ENCODE assay signal across 13 cellular contexts in the genomic region with DNA sequence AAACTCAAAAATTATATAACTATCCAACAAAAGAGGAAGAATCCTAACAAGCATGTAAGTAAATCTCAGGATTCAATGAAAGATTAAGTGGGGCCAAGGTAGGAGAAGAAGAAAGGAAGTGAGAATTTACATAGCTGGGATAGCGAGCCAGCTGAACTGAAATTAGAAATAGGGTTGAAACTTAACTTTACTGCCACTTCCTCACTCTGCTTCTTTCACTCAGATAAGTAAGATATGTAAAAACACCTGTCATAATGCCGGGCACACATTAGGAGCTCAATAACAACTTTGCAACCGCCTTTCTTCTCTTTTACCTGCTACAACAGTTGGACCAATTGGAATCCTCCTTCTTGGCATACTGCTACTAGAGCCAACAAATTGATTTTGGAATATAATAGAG.
DNase-seq lines count a peak whose midpoint lies in the region; ATAC-seq, FAIRE-seq and TF ChIP-seq lines count a peak whose summit lies in the region.
"Had no signal": no experiment of that assay in that cellular context is flagged by ENCODE, and none has a peak within 500 bp of the region (broad histone marks: within the 10 kb centered on the region; RNA-seq: fewer than 3 reads in every experiment).

No MANE protein-coding gene starts in this region.

- H3K36me3 ChIP-seq in small intestine (ENCODE audit: control insufficient read depth in 2 of 2, insufficient read depth in 2 of 2, low read length in 2 of 2) (no peaks in the 10 kb centered on the region), gastrocnemius medialis (no peaks in the 10 kb centered on the region)

- H3K4me1 ChIP-seq in small intestine (ENCODE audit: control insufficient read depth in 2 of 2, insufficient read depth in 1 of 2, low read depth in 1 of 2, low read length in 1 of 2) (no peaks in the 10 kb centered on the region), gastrocnemius medialis (no peaks in the 10 kb centered on the region)

- FAIRE-seq in GM19239 (lab: Jason Lieb, UNC) (peak; percentile 91), small intestine (lab: Jason Lieb, UNC) (peak; percentile 39)

- TF ChIP-seq CTCF in gastrocnemius medialis (IDR thresholded peaks at IDR 0.05 in 4 of 5, conservative IDR thresholded peaks at IDR 0.05 in 1 of 5) = no peak

- in situ Hi-C loops in gastrocnemius medialis (cut with MboI; ENCODE audit: low sequenced_read_pairs in 4 of 4) = no loop called here

- H3K27me3 ChIP-seq in small intestine (ENCODE audit: control insufficient read depth in 2 of 2, insufficient read depth in 2 of 2, low read length in 2 of 2) = no peaks in the 10 kb centered on the region
- H3K27me3 ChIP-seq in gastrocnemius medialis = no peaks in the 10 kb centered on the region

- ATAC-seq in GM21723 (IDR thresholded peaks at IDR 0.05; ENCODE audit: unreplicated experiment) = peak; percentile 89
- ATAC-seq in HG03139 (IDR thresholded peaks at IDR 0.05; ENCODE audit: unreplicated experiment) = peak; percentile 56
- no peak for ATAC-seq in gastrocnemius medialis
- ATAC-seq: activated T-cell treated with anti-CD3 and anti-CD28 coated beads, Interleukin-2, amount 50 U/mL, for 4 hours; T-cell had no signal

- H3K9me3 ChIP-seq in small intestine (ENCODE audit: control insufficient read depth, low read depth) (no peaks in the 10 kb centered on the region), gastrocnemius medialis (no peaks in the 10 kb centered on the region)

- DNase-seq in GM19239 (ENCODE audit: insufficient read length, low spot score) = no peak
- no peak for DNase-seq in small intestine
- no peak for DNase-seq in gastrocnemius medialis
- DNase-seq in pons (ENCODE audit: low spot score) = no peak
- no peak for DNase-seq in GM03348 (ENCODE audit: low spot score)
- DNase-seq: activated CD4-positive, alpha-beta T cell treated with anti-CD3 and anti-CD28 coated beads for 48 hours; activated T-cell treated with anti-CD3 and anti-CD28 coated beads, Interleukin-2, amount 50 U/mL, for 4 hours; NCI-H1048; NCI-H446 treated with DMSO at 0.1 percent for 48 hours; PC-9; T-cell had no signal

- no peak overlapping the region for H3K27ac ChIP-seq in small intestine (ENCODE audit: low read depth in 1 of 2, low read length in 1 of 2)
- H3K27ac ChIP-seq in gastrocnemius medialis = no peak overlapping the region
- H3K27ac ChIP-seq: PC-9 had no signal

- no peak for TF ChIP-seq POLR2A in gastrocnemius medialis (IDR thresholded peaks at IDR 0.05)

- intact Hi-C loops in gastrocnemius medialis (cut with DNase I; ENCODE audit: low total_unique reads) = no loop called here

- WGBS in small intestine, 3 donors = 59 to 80% (median 64%) methylated on average over 3 of the region's 3 CpGs

- H3K4me3 ChIP-seq in small intestine (ENCODE audit: low read depth in 1 of 2, low read length in 2 of 2) = no peak overlapping the region
- H3K4me3 ChIP-seq in gastrocnemius medialis = no peak overlapping the region
- H3K4me3 ChIP-seq: PC-9 had no signal

Comparison
In these comparisons a context has a peak if more than half of its experiments do, and no peak if none do; other contexts are left out.
1. ATAC-seq: peak in GM21723 (single experiment) and HG03139 (single experiment); none in gastrocnemius medialis (0 of 2).